Comparison of ENCODE assay signal across 8 cellular contexts in genomic region chr4:86935499-86935832, GRCh38. TPM values are rescaled to one million over a fixed set of nuclear protein-coding genes. Genes with fewer than 3 reads are reported as not detected.
A peak's percentile ranks its signal among the peaks of the same experiment; 100 is the strongest.
DNase-seq lines count a peak whose midpoint lies in the region; ATAC-seq and TF ChIP-seq lines count a peak whose summit lies in the region.

No MANE protein-coding gene starts in this region.

- no peaks in the 10 kb centered on the region for H3K9me2 ChIP-seq in SU-DHL-6 (replicated peaks; ENCODE audit: insufficient read depth, low read length)

- H3K79me2 ChIP-seq in SU-DHL-6 (ENCODE audit: insufficient read depth, low read length), result no peaks in the 10 kb centered on the region

- no peaks in the 10 kb centered on the region for H3K9me3 Mint-ChIP-seq in activated CD4-positive, alpha-beta T cell treated with anti-CD3 and anti-CD28 coated beads for 36 hours (ENCODE audit: low read depth)
- no peaks in the 10 kb centered on the region for H3K9me3 Mint-ChIP-seq in effector memory CD8-positive, alpha-beta T cell
- H3K9me3 Mint-ChIP-seq in type B pancreatic cell, result no peaks in the 10 kb centered on the region

- peaks cover 45% of the 10 kb centered on the region for H3K4me1 Mint-ChIP-seq in activated CD4-positive, alpha-beta T cell treated with anti-CD3 and anti-CD28 coated beads for 36 hours
- peaks cover 42 to 51% of the 10 kb centered on the region in 2 donors for H3K4me1 Mint-ChIP-seq in effector memory CD8-positive, alpha-beta T cell (ENCODE audit: low read depth in 2 of 2)
- H3K4me1 Mint-ChIP-seq in type B pancreatic cell (ENCODE audit: unreplicated experiment), result peaks cover 35% of the 10 kb centered on the region

- peak; percentile 8 for ATAC-seq in activated CD4-positive, alpha-beta T cell treated with anti-CD3 and anti-CD28 coated beads for 36 hours
- peak; percentile 7 for ATAC-seq in effector memory CD8-positive, alpha-beta T cell (replicated peaks)
- ATAC-seq in esophagus mucosa (no peak), GM21515 (IDR thresholded peaks at IDR 0.05; ENCODE audit: unreplicated experiment) (no peak)

- H3K4me3 ChIP-seq in SU-DHL-6 (ENCODE audit: insufficient read depth, low read length, poor library complexity, severe bottlenecking), result peak overlapping the region; percentile 58

- intact Hi-C loops in activated CD4-positive, alpha-beta T cell treated with anti-CD3 and anti-CD28 coated beads for 36 hours (cut with DNase I, micrococcal nuclease), result loop anchor here (1.0 to 10.0 kb wide), 6 partner anchors 123 to 1659 kb away; partner anchors contain the start of genes HERC3 (in 1 of the 2), KLHL8 (in 1 of the 2), NUDT9 (in 1 of the 2) and PPM1K (in 1 of the 2)

- H2AFZ ChIP-seq in SU-DHL-6 (ENCODE audit: low read depth, low read length, severe bottlenecking), result peak overlapping the region; percentile 77

- H3K4me2 ChIP-seq in SU-DHL-6 (ENCODE audit: low read depth, low read length, poor library complexity, severe bottlenecking), result peak overlapping the region; percentile 64

- DNase-seq in activated CD4-positive, alpha-beta T cell treated with anti-CD3 and anti-CD28 coated beads for 36 hours, result no peak
- no peak for DNase-seq in activated CD4-positive, alpha-beta T cell treated with anti-CD3 and anti-CD28 coated beads for 1 hour
- peak in 2 of 3 experiments; percentile 14 to 24 for DNase-seq in effector memory CD8-positive, alpha-beta T cell
- DNase-seq in mucosa of gallbladder (ENCODE audit: low spot score), result peak; percentile 31
- DNase-seq in type B pancreatic cell (ENCODE audit: extremely low spot score, unreplicated experiment), result no peak

- no peaks in the 10 kb centered on the region for H3K27me3 Mint-ChIP-seq in activated CD4-positive, alpha-beta T cell treated with anti-CD3 and anti-CD28 coated beads for 36 hours
- no peaks in the 10 kb centered on the region for H3K27me3 Mint-ChIP-seq in effector memory CD8-positive, alpha-beta T cell
- H3K27me3 Mint-ChIP-seq in type B pancreatic cell, result no peaks in the 10 kb centered on the region

- H3K9me3 ChIP-seq in SU-DHL-6 (ENCODE audit: insufficient read depth, low read length), result no peaks in the 10 kb centered on the region

- H3K27me3 ChIP-seq in SU-DHL-6 (ENCODE audit: low read length), result no peaks in the 10 kb centered on the region

- no peaks in the 10 kb centered on the region for H3K36me3 ChIP-seq in SU-DHL-6 (ENCODE audit: low read length)

- peaks cover 7% of the 10 kb centered on the region; the same call in 1 of the 2 replicates for H3F3A ChIP-seq in SU-DHL-6 (ENCODE audit: insufficient read depth)

- CTCF ChIA-PET in activated CD4-positive, alpha-beta T cell treated with anti-CD3 and anti-CD28 coated beads for 36 hours (lab: Charles Lee), result interaction anchor here (1.0 to 3.9 kb wide), 8 partner anchors 25 to 440 kb away, joined by 3 to 30 read pairs (median 6); no protein-coding TSS in a partner anchor

- POLR2A ChIA-PET in activated CD4-positive, alpha-beta T cell treated with anti-CD3 and anti-CD28 coated beads for 36 hours (lab: Charles Lee), result interaction anchor here (0.5 to 3.4 kb wide), 5 partner anchors 25 to 161 kb away, joined by 3 to 60 read pairs (median 4); no protein-coding TSS in a partner anchor

- no peaks in the 10 kb centered on the region for H3K36me3 Mint-ChIP-seq in activated CD4-positive, alpha-beta T cell treated with anti-CD3 and anti-CD28 coated beads for 36 hours (ENCODE audit: low read depth)
- peaks cover 18% of the 10 kb centered on the region for H3K36me3 Mint-ChIP-seq in effector memory CD8-positive, alpha-beta T cell (ENCODE audit: insufficient read depth)
- H3K36me3 Mint-ChIP-seq in type B pancreatic cell, result no peaks in the 10 kb centered on the region

- H3K27ac ChIP-seq in SU-DHL-6 (ENCODE audit: low read depth, low read length), result no peak overlapping the region

- peak overlapping the region; percentile 97 for H3K27ac Mint-ChIP-seq in activated CD4-positive, alpha-beta T cell treated with anti-CD3 and anti-CD28 coated beads for 36 hours
- H3K27ac Mint-ChIP-seq in effector memory CD8-positive, alpha-beta T cell, result peak overlapping the region; percentile 85 to 98
- peak overlapping the region; percentile 96 for H3K27ac Mint-ChIP-seq in type B pancreatic cell

- TF ChIP-seq CTCF in SU-DHL-6 (IDR thresholded peaks at IDR 0.05; ENCODE audit: insufficient read depth, low read length, poor library complexity, severe bottlenecking) (no peak), type B pancreatic cell (conservative IDR thresholded peaks at IDR 0.05) (no peak)

- H3K9ac ChIP-seq in SU-DHL-6 (ENCODE audit: low read length), result peak overlapping the region; percentile 44

- H4K20me1 ChIP-seq in SU-DHL-6 (ENCODE audit: low read depth, low read length), result no peaks in the 10 kb centered on the region

- H3K4me3 Mint-ChIP-seq in activated CD4-positive, alpha-beta T cell treated with anti-CD3 and anti-CD28 coated beads for 36 hours, result peak overlapping the region; percentile 81
- H3K4me3 Mint-ChIP-seq in effector memory CD8-positive, alpha-beta T cell, result peak overlapping the region; percentile 86 to 96
- peak overlapping the region; percentile 93 for H3K4me3 Mint-ChIP-seq in type B pancreatic cell

RNA-seq across cellular contexts. Expression of gene AFF1, which starts 0.7 kb away (rescaled TPM):
- total RNA-seq in activated CD4-positive, alpha-beta T cell treated with anti-CD3 and anti-CD28 coated beads for 36 hours, result 10 to 100 TPM; 47.3 to 57.8 TPM
- 97.3 TPM for total RNA-seq in mucosa of gallbladder
- 39.7 and 55.8 TPM in 2 replicates for total RNA-seq in type B pancreatic cell (ENCODE audit: low replicate concordance)
- total RNA-seq in esophagus mucosa, result 39.8 TPM

RNA-seq across cellular contexts. Expression of gene C4orf36, which starts 43.2 kb away (rescaled TPM):
- not detected for total RNA-seq in activated CD4-positive, alpha-beta T cell treated with anti-CD3 and anti-CD28 coated beads for 36 hours
- total RNA-seq in mucosa of gallbladder (0.89 TPM), type B pancreatic cell (ENCODE audit: low replicate concordance) (1.3 and 2.5 TPM in 2 replicates), esophagus mucosa (2.4 TPM)

Comparison
In these comparisons a context has a peak if more than half of its experiments do, and no peak if none do; other contexts are left out.
1. ATAC-seq: peak in activated CD4-positive, alpha-beta T cell treated with anti-CD3 and anti-CD28 coated beads for 36 hours (single experiment) and effector memory CD8-positive, alpha-beta T cell (single experiment); none in esophagus mucosa (single experiment) and GM21515 (single experiment).
2. DNase-seq: peak in effector memory CD8-positive, alpha-beta T cell (2 of 3) and mucosa of gallbladder (single experiment); none in activated CD4-positive, alpha-beta T cell treated with anti-CD3 and anti-CD28 coated beads for 36 hours (single experiment), activated CD4-positive, alpha-beta T cell treated with anti-CD3 and anti-CD28 coated beads for 1 hour (single experiment) and type B pancreatic cell (single experiment).
3. Peak in every context shown above with its lines, with median percentiles within 50 percentile points of each other: H3K27ac Mint-ChIP-seq and H3K4me3 Mint-ChIP-seq.